ENCODE assay signal across 24 cellular contexts in the genomic region with DNA sequence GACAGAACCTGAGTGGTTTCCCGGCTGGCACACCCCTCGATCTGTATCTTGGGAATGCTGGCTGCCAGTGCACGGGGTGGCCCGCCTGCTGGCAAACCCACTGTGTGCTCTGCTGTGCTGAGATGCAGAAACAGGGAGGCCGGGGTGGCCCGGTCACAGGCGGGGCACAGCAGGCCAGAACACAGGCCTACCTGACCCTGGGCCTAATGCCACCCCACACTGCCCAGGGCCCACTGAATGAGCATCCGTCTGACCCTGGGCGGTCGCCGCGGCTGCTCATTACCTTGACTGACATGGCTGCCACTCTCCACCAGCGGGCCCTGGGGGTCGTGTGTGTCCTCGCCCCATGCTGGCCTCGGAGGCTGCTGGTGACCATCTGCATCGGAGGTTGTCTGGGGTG. TPM values are rescaled to one million over a fixed set of nuclear protein-coding genes. Genes with fewer than 3 reads are reported as not detected.
"Had no signal": no experiment of that assay in that cellular context is flagged by ENCODE, and none has a peak within 500 bp of the region (broad histone marks: within the 10 kb centered on the region; RNA-seq: fewer than 3 reads in every experiment).

No MANE protein-coding gene starts in this region.

- ATAC-seq: activated CD8-positive, alpha-beta T cell treated with anti-CD3 and anti-CD28 coated beads for 36 hours; activated T-cell treated with anti-CD3 and anti-CD28 coated beads, Interleukin-2, amount 50 U/mL, for 4 hours; activated T-helper 17 cell treated with anti-CD3 and anti-CD28 coated beads, Interleukin-2, amount 50 U/mL, for 72 hours; foreskin keratinocyte; gastrocnemius medialis; heart left ventricle; WTC11 had no signal

- H3K36me3 ChIP-seq: brain microvascular endothelial cell, esophagus muscularis mucosa, gastrocnemius medialis, heart left ventricle had no signal

- H3K4me1 ChIP-seq: foreskin keratinocyte, gastrocnemius medialis had no signal

- DNase-seq: activated CD4-positive, alpha-beta T cell treated with anti-CD3 and anti-CD28 coated beads for 48 hours; activated CD4-positive, alpha-beta T cell treated with anti-CD3 and anti-CD28 coated beads, Interleukin-2, amount 50 U/mL, for 1 hour; activated CD4-positive, alpha-beta T cell treated with anti-CD3 and anti-CD28 coated beads, Interleukin-2, amount 50 U/mL, for 48 hours; activated CD8-positive, alpha-beta memory T cell treated with anti-CD3 and anti-CD28 coated beads for 24 hours; activated CD8-positive, alpha-beta T cell treated with anti-CD3 and anti-CD28 coated beads for 36 hours; activated effector memory CD4-positive, alpha-beta T cell treated with Interleukin-2 at 50 U/mL for 16 hours; activated gamma-delta T cell treated with Interleukin-2 at 50 U/mL for 16 hours; activated naive CD4-positive, alpha-beta T cell treated with anti-CD3 and anti-CD28 coated beads, Interleukin-2, amount 50 U/mL, for 16 hours; activated naive CD4-positive, alpha-beta T cell treated with Interleukin-2 at 50 U/mL for 16 hours; activated T-cell treated with anti-CD3 and anti-CD28 coated beads, Interleukin-2, amount 50 U/mL, for 4 hours; amniotic stem cell; anterior cingulate cortex; brain microvascular endothelial cell; dorsolateral prefrontal cortex; effector memory CD4-positive, alpha-beta T cell; erythroblast; foreskin keratinocyte; gastrocnemius medialis; T-helper 2 cell had no signal

- H3K27ac ChIP-seq: brain microvascular endothelial cell, coronary artery, dorsolateral prefrontal cortex, esophagus muscularis mucosa, foreskin keratinocyte, gastrocnemius medialis, heart left ventricle had no signal

- H3K27me3 ChIP-seq: brain microvascular endothelial cell, dorsolateral prefrontal cortex had no signal

- H3K9me3 ChIP-seq: esophagus muscularis mucosa, gastrocnemius medialis, heart left ventricle had no signal

- H3K4me3 ChIP-seq: coronary artery, dorsolateral prefrontal cortex, esophagus muscularis mucosa, gastrocnemius medialis, heart left ventricle had no signal

RNA-seq across cellular contexts. Expression of gene CCDC187, which starts 44.1 kb away (rescaled TPM):
- polyA plus RNA-seq: heart left ventricle had no signal

RNA-seq across cellular contexts. Expression of gene LHX3, which starts 54.9 kb away (rescaled TPM):
- polyA plus RNA-seq: foreskin keratinocyte, heart left ventricle had no signal
